In the genomic region with DNA sequence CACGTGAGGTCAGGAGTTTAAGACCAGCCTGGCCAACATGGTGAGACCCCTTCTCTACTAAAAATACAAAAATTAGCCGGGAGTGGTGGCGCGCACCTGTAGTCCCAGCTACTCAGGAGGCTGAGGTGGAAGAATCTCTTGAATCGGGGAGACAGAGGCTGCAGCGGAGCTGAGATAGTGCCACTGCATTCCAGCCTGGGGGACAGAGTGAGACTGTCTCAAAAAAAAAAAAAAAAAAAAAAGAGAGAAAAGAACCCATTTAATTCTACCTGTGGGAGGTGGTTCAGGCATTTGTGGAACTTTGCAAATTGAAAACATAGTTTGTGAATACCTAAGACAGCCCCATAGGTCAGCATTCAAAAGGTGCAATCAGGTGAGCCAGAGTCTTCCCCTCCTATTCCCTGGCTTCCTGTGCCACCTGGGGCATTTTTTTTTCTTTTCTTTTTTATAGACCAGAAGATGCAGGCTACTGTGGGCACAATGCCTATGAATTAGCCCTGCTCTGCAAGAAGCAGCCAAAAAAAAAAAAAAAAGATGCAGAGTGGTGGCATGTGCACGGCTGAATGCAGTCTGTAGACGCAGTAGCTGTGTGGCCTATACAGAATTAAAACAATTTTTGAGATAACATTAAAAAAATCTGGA, we compare ENCODE assay signal across 21 cellular contexts. TPM values are rescaled to one million over a fixed set of nuclear protein-coding genes. Genes with fewer than 3 reads are reported as not detected.
A peak's percentile ranks its signal among the peaks of the same experiment; 100 is the strongest.
DNase-seq lines count a peak whose midpoint lies in the region; ATAC-seq and TF ChIP-seq lines count a peak whose summit lies in the region.
"Had no signal": no experiment of that assay in that cellular context is flagged by ENCODE, and none has a peak within 500 bp of the region (broad histone marks: within the 10 kb centered on the region; RNA-seq: fewer than 3 reads in every experiment).

No MANE protein-coding gene starts in this region.

- H3K9ac ChIP-seq in mesendoderm (ENCODE audit: low read length) = no peak overlapping the region

- no peak overlapping the region for H2AK5ac ChIP-seq in mesendoderm (ENCODE audit: low read length)

- no peak overlapping the region for H4K5ac ChIP-seq in mesendoderm (ENCODE audit: low read length)

- no peaks in the 10 kb centered on the region for H3K27me3 ChIP-seq in breast epithelium
- H3K27me3 ChIP-seq in mesendoderm (ENCODE audit: insufficient read depth, low read length, poor library complexity) = no peaks in the 10 kb centered on the region
- H3K27me3 ChIP-seq: SJCRH30 had no signal

- no peaks in the 10 kb centered on the region for H3K79me2 ChIP-seq in mesendoderm (ENCODE audit: control insufficient read depth, insufficient read depth, low read length)

- no peaks in the 10 kb centered on the region for H3K36me3 ChIP-seq in breast epithelium
- H3K36me3 ChIP-seq in mesendoderm (ENCODE audit: control insufficient read depth, insufficient read depth, low read length) = no peaks in the 10 kb centered on the region
- H3K36me3 ChIP-seq: SJCRH30 had no signal

- POLR2A ChIA-PET in MCF 10A (lab: Yijun Ruan, JAX) (no interaction called here), WTC11 (lab: Charles Lee) (interaction anchor here (0.7 to 2.0 kb wide), 6 partner anchors 8 to 68 kb away, joined by 4 to 13 read pairs (median 8); a partner anchor contains a TSS)
- POLR2A ChIA-PET in activated CD4-positive, alpha-beta T cell treated with anti-CD3 and anti-CD28 coated beads, Interleukin-2, amount 10 ng/mL, durations not matched to agents 7 days and 5 days (lab: Charles Lee) = no interaction called here

- H2BK5ac ChIP-seq in mesendoderm (ENCODE audit: low read length) = no peak overlapping the region

- WGBS in mesendoderm (ENCODE audit: extremely low coverage, insufficient coverage, low lambda C conversion rate) = no CpG with 5 or more reads among the region's 8 CpGs

- no peaks in the 10 kb centered on the region for H3K27me3 Mint-ChIP-seq in MCF 10A (ENCODE audit: insufficient read depth, unreplicated experiment)
- no peaks in the 10 kb centered on the region for H3K27me3 Mint-ChIP-seq in WTC11 (ENCODE audit: low read depth)
- peaks cover 2% of the 10 kb centered on the region for H3K27me3 Mint-ChIP-seq in activated CD4-positive, alpha-beta T cell treated with anti-CD3 and anti-CD28 coated beads, Interleukin-2, amount 10 ng/mL, durations not matched to agents 7 days and 5 days

- H3K27ac Mint-ChIP-seq in MCF 10A (ENCODE audit: low read depth, unreplicated experiment) (no peak overlapping the region), WTC11 (peak overlapping the region; percentile 96)
- H3K27ac Mint-ChIP-seq in activated CD4-positive, alpha-beta T cell treated with anti-CD3 and anti-CD28 coated beads, Interleukin-2, amount 10 ng/mL, durations not matched to agents 7 days and 5 days = no peak overlapping the region
- H3K27ac Mint-ChIP-seq: CD8-positive, alpha-beta T cell; HFFc6 had no signal

- H3K4me1 ChIP-seq in breast epithelium (peaks cover 14% of the 10 kb centered on the region in 2 donors), mesendoderm (ENCODE audit: control insufficient read depth, low read depth, low read length) (peaks cover 22% of the 10 kb centered on the region)

- H3K36me3 Mint-ChIP-seq in MCF 10A (ENCODE audit: insufficient read depth, unreplicated experiment) = no peaks in the 10 kb centered on the region
- no peaks in the 10 kb centered on the region for H3K36me3 Mint-ChIP-seq in WTC11
- no peaks in the 10 kb centered on the region for H3K36me3 Mint-ChIP-seq in activated CD4-positive, alpha-beta T cell treated with anti-CD3 and anti-CD28 coated beads, Interleukin-2, amount 10 ng/mL, durations not matched to agents 7 days and 5 days (ENCODE audit: low read depth)
- H3K36me3 Mint-ChIP-seq: CD8-positive, alpha-beta T cell had no signal

- H2BK120ac ChIP-seq in mesendoderm (ENCODE audit: low read depth, low read length) = no peak overlapping the region

- H4K8ac ChIP-seq in mesendoderm (ENCODE audit: low read depth, low read length) = no peak overlapping the region

- H3K4me3 ChIP-seq in breast epithelium (no peak overlapping the region), mesendoderm (ENCODE audit: low read length) (no peak overlapping the region), coronary artery (no peak overlapping the region)
- H3K4me3 ChIP-seq: GM12878, SJCRH30 had no signal

- H3K27ac ChIP-seq in breast epithelium (peak overlapping the region; percentile 58 to 74), mesendoderm (ENCODE audit: low read depth, low read length) (peak overlapping the region; percentile 39), coronary artery (no peak overlapping the region)
- H3K27ac ChIP-seq: SJCRH30 had no signal

- no peaks in the 10 kb centered on the region for H3K79me1 ChIP-seq in mesendoderm (ENCODE audit: low read length)

- H3K4me3 Mint-ChIP-seq in MCF 10A (ENCODE audit: unreplicated experiment) (no peak overlapping the region), WTC11 (no peak overlapping the region; the same call in 1 of the 2 replicates)
- no peak overlapping the region for H3K4me3 Mint-ChIP-seq in activated CD4-positive, alpha-beta T cell treated with anti-CD3 and anti-CD28 coated beads, Interleukin-2, amount 10 ng/mL, durations not matched to agents 7 days and 5 days
- H3K4me3 Mint-ChIP-seq: CD8-positive, alpha-beta T cell; HFFc6 had no signal

- H3K9me3 ChIP-seq in breast epithelium = no peaks in the 10 kb centered on the region
- H3K9me3 ChIP-seq: SJCRH30 had no signal

- BruUV-seq in MCF 10A (replicated peaks; lab: Mats Ljungman, UMichigan) = no TSS peak

- no peak overlapping the region for H3K23ac ChIP-seq in mesendoderm (ENCODE audit: low read length)

- H3K4ac ChIP-seq in mesendoderm (ENCODE audit: low read depth, low read length) = no peak overlapping the region

- H3K18ac ChIP-seq in mesendoderm (ENCODE audit: low read length) = no peak overlapping the region

- TF ChIP-seq CTCF in breast epithelium (IDR thresholded peaks at IDR 0.05) (no peak), MCF 10A (IDR thresholded peaks at IDR 0.05; ENCODE audit: unreplicated experiment) (no peak), WTC11 (IDR thresholded peaks at IDR 0.05) (no peak), coronary artery (IDR thresholded peaks at IDR 0.05) (no peak)

- intact Hi-C loops in breast epithelium (cut with DNase I; ENCODE audit: low total_unique reads) = no loop called here
- intact Hi-C loops in MCF 10A (cut with micrococcal nuclease) = no loop called here

- peak; percentile 41 for ATAC-seq in WTC11
- ATAC-seq in HG03520 (IDR thresholded peaks at IDR 0.05; ENCODE audit: unreplicated experiment) = no peak
- ATAC-seq: CD8-positive, alpha-beta T cell; GM12878; PC-3 had no signal

- no peak overlapping the region for H2BK15ac ChIP-seq in mesendoderm (replicated peaks; ENCODE audit: low read depth)

- H3K4me1 Mint-ChIP-seq in MCF 10A (ENCODE audit: insufficient read depth, unreplicated experiment) (no peaks in the 10 kb centered on the region), WTC11 (peaks cover 88% of the 10 kb centered on the region)
- H3K4me1 Mint-ChIP-seq in activated CD4-positive, alpha-beta T cell treated with anti-CD3 and anti-CD28 coated beads, Interleukin-2, amount 10 ng/mL, durations not matched to agents 7 days and 5 days = peaks cover 10% of the 10 kb centered on the region

- no peak for TF ChIP-seq POLR2A in breast epithelium (IDR thresholded peaks at IDR 0.05)

- DNase-seq in breast epithelium (ENCODE audit: low spot score in 2 of 2) = no peak
- no peak for DNase-seq in MCF 10A (ENCODE audit: unreplicated experiment)
- no peak for DNase-seq in WTC11 (ENCODE audit: low spot score)
- DNase-seq in mesendoderm = peak; percentile 59
- DNase-seq in GM19238 (ENCODE audit: insufficient read length, low spot score) = no peak
- DNase-seq in activated CD4-positive, alpha-beta T cell treated with anti-CD3 and anti-CD28 coated beads, Interleukin-2, amount 10 ng/mL, durations not matched to agents 7 days and 5 days = no peak
- DNase-seq in coronary artery (ENCODE audit: low spot score) = no peak
- DNase-seq: CD8-positive, alpha-beta T cell; DMS79 treated with DMSO at 0.1 percent for 48 hours; GDM1; GOT3; HFFc6; Karpas-422; MM.1S; NCI-H1105; NCI-H2107; NCI-H69; PC-3; SJCRH30 had no signal

- H3K56ac ChIP-seq in mesendoderm (ENCODE audit: low read length) = no peak overlapping the region

- CTCF ChIA-PET in MCF 10A (lab: Yijun Ruan, JAX) (interaction anchor here (0.6 to 2.6 kb wide), 4 partner anchors 8 to 257 kb away, joined by 4 to 15 read pairs (median 8); no protein-coding TSS in a partner anchor), WTC11 (lab: Charles Lee) (interaction anchor here (0.6 to 2.8 kb wide), 14 partner anchors 8 to 118 kb away, joined by 3 to 38 read pairs (median 5); a partner anchor contains a TSS)
- CTCF ChIA-PET in activated CD4-positive, alpha-beta T cell treated with anti-CD3 and anti-CD28 coated beads, Interleukin-2, amount 10 ng/mL, durations not matched to agents 7 days and 5 days (lab: Charles Lee) = interaction anchor here (1.1 to 7.0 kb wide), 6 partner anchors 7 to 54 kb away, joined by 3 to 56 read pairs (median 4); a partner anchor contains a TSS

- no peaks in the 10 kb centered on the region for H3K9me3 Mint-ChIP-seq in MCF 10A (ENCODE audit: unreplicated experiment)
- H3K9me3 Mint-ChIP-seq in WTC11 = no peaks in the 10 kb centered on the region
- no peaks in the 10 kb centered on the region for H3K9me3 Mint-ChIP-seq in activated CD4-positive, alpha-beta T cell treated with anti-CD3 and anti-CD28 coated beads, Interleukin-2, amount 10 ng/mL, durations not matched to agents 7 days and 5 days
- H3K9me3 Mint-ChIP-seq: CD8-positive, alpha-beta T cell; HFFc6 had no signal

- no peak overlapping the region for H3K4me2 ChIP-seq in mesendoderm (ENCODE audit: low read length)

TF ChIP-seq in WTC11, 78 proteins besides CTCF, POLR2A, EP300 and RAD21 (continues in another document):
- TF ChIP-seq, protein P1, sequence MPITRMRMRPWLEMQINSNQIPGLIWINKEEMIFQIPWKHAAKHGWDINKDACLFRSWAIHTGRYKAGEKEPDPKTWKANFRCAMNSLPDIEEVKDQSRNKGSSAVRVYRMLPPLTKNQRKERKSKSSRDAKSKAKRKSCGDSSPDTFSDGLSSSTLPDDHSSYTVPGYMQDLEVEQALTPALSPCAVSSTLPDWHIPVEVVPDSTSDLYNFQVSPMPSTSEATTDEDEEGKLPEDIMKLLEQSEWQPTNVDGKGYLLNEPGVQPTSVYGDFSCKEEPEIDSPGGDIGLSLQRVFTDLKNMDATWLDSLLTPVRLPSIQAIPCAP (CRISPR knock-in tag; IDR thresholded peaks at IDR 0.05) = no peak

RNA-seq across cellular contexts. Expression of a gene that starts 9.1 kb away (rescaled TPM):
- total RNA-seq in breast epithelium (100 to 1,000 TPM in 1 of 3 donors, 10 to 100 TPM in 2; 58.1 to 190 (median 76.4) TPM), MCF 10A (2022) (2.5 and 4.8 TPM in 2 replicates), WTC11 (2021) (23.8 to 24.6 TPM (median 24.2 TPM) in 3 replicates)
- 11.2 TPM for polyA plus RNA-seq in mesendoderm (2013, experiment 1 of 2)
- polyA plus RNA-seq in mesendoderm (2013, experiment 2 of 2) = 11.0 TPM
- total RNA-seq in activated CD4-positive, alpha-beta T cell treated with anti-CD3 and anti-CD28 coated beads, Interleukin-2, amount 10 ng/mL, durations not matched to agents 7 days and 5 days = 10 to 100 TPM; 22.2 to 24.4 TPM

RNA-seq across cellular contexts. Expression of a gene that starts 9.5 kb away (rescaled TPM):
- 10 to 100 TPM; 33.9 to 58.7 (median 50.2) TPM for total RNA-seq in breast epithelium
- total RNA-seq in MCF 10A (2022) = 25.7 and 31.8 TPM in 2 replicates
- 45.4 to 51.4 TPM (median 47.0 TPM) in 3 replicates for total RNA-seq in WTC11 (2021)
- polyA plus RNA-seq in mesendoderm (2013, experiment 1 of 2) = 24.0 TPM
- polyA plus RNA-seq in mesendoderm (2013, experiment 2 of 2) = 23.5 TPM
- total RNA-seq in activated CD4-positive, alpha-beta T cell treated with anti-CD3 and anti-CD28 coated beads, Interleukin-2, amount 10 ng/mL, durations not matched to agents 7 days and 5 days = 10 to 100 TPM; 71.1 to 78.3 TPM

Comparison
In these comparisons a context has a peak if more than half of its experiments do, and no peak if none do; other contexts are left out.
1. H3K27ac ChIP-seq: peak in breast epithelium (2 of 2) and mesendoderm (single experiment); none in coronary artery (0 of 2).